1 cellular context compared by ENCODE assay signal in genomic region chr6:45665859-45666258, GRCh38.
TF ChIP-seq lines count a peak whose summit lies in the region.

No MANE protein-coding gene starts in this region.

TF ChIP-seq in GM23338, 12 proteins besides CTCF, POLR2A, EP300 and RAD21:
- TF ChIP-seq ZNF462 (CRISPR knock-in tag; IDR thresholded peaks at IDR 0.05): no peak
TF ChIP-seq in GM23338: peak in this region for 0.
